ENCODE assay signal across 25 cellular contexts in genomic region chr1:28565040-28565439, GRCh38. TPM values are rescaled to one million over a fixed set of nuclear protein-coding genes. Genes with fewer than 3 reads are reported as not detected.
"Had no signal": no experiment of that assay in that cellular context is flagged by ENCODE, and none has a peak within 500 bp of the region (broad histone marks: within the 10 kb centered on the region; RNA-seq: fewer than 3 reads in every experiment).

No MANE protein-coding gene starts in this region.

- H3K27me3 ChIP-seq: ovary, right atrium auricular region, right lobe of liver, stomach, testis, thyroid gland, transverse colon, upper lobe of left lung had no signal

- H3K4me1 ChIP-seq: right atrium auricular region, right lobe of liver, stomach, testis, thyroid gland, transverse colon had no signal

- ATAC-seq: left cardiac atrium; left lobe of liver; natural killer cell; right lobe of liver; stimulated activated naive B cell treated with anti-CD40 and anti-IgM and Interleukin-4, amounts not matched to agents 10 μg/mL and 1 μg/mL and 100 μg/mL, for 72 hours; stimulated activated naive CD8-positive, alpha-beta T cell treated with anti-CD3 and anti-CD28 coated beads, Interleukin-15, Interleukin-2, amounts not matched to agents 100 U/mL and 50 U/mL, for 24 hours had no signal

- H3K36me3 ChIP-seq: ovary had no signal

- H3K27ac ChIP-seq: ovary, right atrium auricular region, right lobe of liver, stomach, testis, thyroid gland, transverse colon had no signal

- DNase-seq: head of caudate nucleus; hippocampal formation; kidney glomerular epithelial cell; left cardiac atrium; mammary epithelial cell; mesendoderm; naive B cell; natural killer cell; ovary; right lobe of liver; stimulated activated CD4-positive, alpha-beta T cell treated with anti-CD3 and anti-CD28 coated beads, Interleukin-1b, Interleukin-23, amount 100 ng/mL, for 48 hours; stimulated activated CD4-positive, alpha-beta T cell treated with anti-CD3 and anti-CD28 coated beads, Interleukin-2, amount 100 ng/mL, for 48 hours; stimulated activated CD4-positive, alpha-beta T cell treated with anti-CD3 and anti-CD28 coated beads, Interleukin-4, amount 100 ng/mL, for 4 hours; stimulated activated CD8-positive, alpha-beta memory T cell treated with anti-CD3 and anti-CD28 coated beads, Interleukin-4, amount 100 ng/mL, for 48 hours; stimulated activated naive B cell treated with anti-CD40 and anti-IgM and Interleukin-4, amounts not matched to agents 10 μg/mL and 1 μg/mL and 100 μg/mL, for 72 hours; stimulated activated naive CD8-positive, alpha-beta T cell treated with anti-CD3 and anti-CD28 coated beads, Interleukin-15, Interleukin-2, amounts not matched to agents 100 U/mL and 50 U/mL, for 24 hours; stomach; testis; thyroid gland; transverse colon had no signal

- H3K9me3 ChIP-seq: ovary, right atrium auricular region, right lobe of liver, stomach, testis, thyroid gland, transverse colon, upper lobe of left lung had no signal

- H3K4me3 ChIP-seq: ovary, right atrium auricular region, right lobe of liver, smooth muscle cell, stomach, testis, thyroid gland, transverse colon, upper lobe of left lung had no signal

- H3K4me2 ChIP-seq: smooth muscle cell had no signal

RNA-seq across cellular contexts. Expression of gene RAB42, which starts 27.0 kb away (rescaled TPM):
- polyA plus RNA-seq: neural cell had no signal
